Comparison of ENCODE assay signal across 28 cellular contexts in the genomic region with DNA sequence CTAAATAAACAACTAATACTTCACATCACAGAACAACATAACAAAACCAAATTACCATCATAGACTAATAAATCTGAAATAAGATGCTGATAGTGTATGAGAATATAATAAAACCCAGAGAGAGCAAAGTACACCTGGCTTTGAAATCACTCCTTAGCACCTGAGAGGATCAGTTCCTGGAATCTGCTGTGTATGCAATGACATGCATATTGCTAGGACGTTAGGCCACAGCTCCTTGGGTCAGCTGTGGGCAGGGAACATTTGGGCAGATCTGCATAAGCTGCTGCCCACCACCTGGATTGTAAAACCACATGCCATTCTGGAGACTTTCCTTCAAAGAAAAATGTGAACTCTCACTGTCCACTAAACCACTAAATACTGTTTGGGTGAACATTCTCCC.
"Had no signal": no experiment of that assay in that cellular context is flagged by ENCODE, and none has a peak within 500 bp of the region (broad histone marks: within the 10 kb centered on the region; RNA-seq: fewer than 3 reads in every experiment).

No MANE protein-coding gene starts in this region.

- DNase-seq: activated CD4-positive, alpha-beta memory T cell treated with anti-CD3 and anti-CD28 coated beads for 36 hours; activated CD4-positive, alpha-beta T cell treated with anti-CD3 and anti-CD28 coated beads, Interleukin-2, amount 10 ng/mL, durations not matched to agents 24 days and 14 days; activated CD8-positive, alpha-beta memory T cell treated with anti-CD3 and anti-CD28 coated beads, Interleukin-2, amount 50 U/mL, for 4 hours; activated gamma-delta T cell; activated naive CD4-positive, alpha-beta T cell treated with anti-CD3 and anti-CD28 coated beads, Interleukin-2, amount 10 ng/mL, durations not matched to agents 7 days and 5 days; activated naive CD8-positive, alpha-beta T cell treated with anti-CD3 and anti-CD28 coated beads, Interleukin-2, amount 10 ng/mL, durations not matched to agents 7 days and 5 days; activated T-cell treated with anti-CD3 and anti-CD28 coated beads, Interleukin-2, amount 50 U/mL, for 24 hours; brain microvascular endothelial cell; effector CD8-positive, alpha-beta T cell; esophagus squamous epithelium; foreskin melanocyte; left ventricle myocardium inferior; naive thymus-derived CD8-positive, alpha-beta T cell; nucleus accumbens; right cardiac atrium; spleen; stimulated activated naive CD4-positive, alpha-beta T cell; T-helper 9 cell; tibial artery had no signal

- H3K9ac ChIP-seq: parathyroid adenoma had no signal

- H3K4me3 ChIP-seq: ascending aorta, esophagus squamous epithelium, left ventricle myocardium inferior, spleen, suprapubic skin, tibial artery had no signal

- ATAC-seq: activated CD4-positive, CD25-positive, alpha-beta regulatory T cell treated with anti-CD3 and anti-CD28 coated beads, Interleukin-2, amount 50 U/mL, for 24 hours; naive thymus-derived CD8-positive, alpha-beta T cell; right cardiac atrium had no signal

- H3K27ac ChIP-seq: ascending aorta, brain microvascular endothelial cell, epithelial cell of prostate, esophagus squamous epithelium, left ventricle myocardium inferior, parathyroid adenoma, spleen, suprapubic skin, tibial artery, VCaP had no signal

- H2AFZ ChIP-seq: parathyroid adenoma had no signal

- H3K79me2 ChIP-seq: parathyroid adenoma had no signal

- FAIRE-seq: endometrium, islet of Langerhans, TTC549 had no signal

- H3K27me3 ChIP-seq: ascending aorta, brain microvascular endothelial cell, spleen, tibial artery had no signal

- H3K9me3 ChIP-seq: ascending aorta, esophagus squamous epithelium, left ventricle myocardium inferior, spleen, suprapubic skin, tibial artery had no signal

- H3K36me3 ChIP-seq: ascending aorta, brain microvascular endothelial cell, esophagus squamous epithelium, left ventricle myocardium inferior, spleen, suprapubic skin, tibial artery had no signal

- H3K4me1 ChIP-seq: ascending aorta, esophagus squamous epithelium, parathyroid adenoma, spleen, suprapubic skin, tibial artery had no signal
